ENCODE assay signal across 1 cellular context in the genomic region with DNA sequence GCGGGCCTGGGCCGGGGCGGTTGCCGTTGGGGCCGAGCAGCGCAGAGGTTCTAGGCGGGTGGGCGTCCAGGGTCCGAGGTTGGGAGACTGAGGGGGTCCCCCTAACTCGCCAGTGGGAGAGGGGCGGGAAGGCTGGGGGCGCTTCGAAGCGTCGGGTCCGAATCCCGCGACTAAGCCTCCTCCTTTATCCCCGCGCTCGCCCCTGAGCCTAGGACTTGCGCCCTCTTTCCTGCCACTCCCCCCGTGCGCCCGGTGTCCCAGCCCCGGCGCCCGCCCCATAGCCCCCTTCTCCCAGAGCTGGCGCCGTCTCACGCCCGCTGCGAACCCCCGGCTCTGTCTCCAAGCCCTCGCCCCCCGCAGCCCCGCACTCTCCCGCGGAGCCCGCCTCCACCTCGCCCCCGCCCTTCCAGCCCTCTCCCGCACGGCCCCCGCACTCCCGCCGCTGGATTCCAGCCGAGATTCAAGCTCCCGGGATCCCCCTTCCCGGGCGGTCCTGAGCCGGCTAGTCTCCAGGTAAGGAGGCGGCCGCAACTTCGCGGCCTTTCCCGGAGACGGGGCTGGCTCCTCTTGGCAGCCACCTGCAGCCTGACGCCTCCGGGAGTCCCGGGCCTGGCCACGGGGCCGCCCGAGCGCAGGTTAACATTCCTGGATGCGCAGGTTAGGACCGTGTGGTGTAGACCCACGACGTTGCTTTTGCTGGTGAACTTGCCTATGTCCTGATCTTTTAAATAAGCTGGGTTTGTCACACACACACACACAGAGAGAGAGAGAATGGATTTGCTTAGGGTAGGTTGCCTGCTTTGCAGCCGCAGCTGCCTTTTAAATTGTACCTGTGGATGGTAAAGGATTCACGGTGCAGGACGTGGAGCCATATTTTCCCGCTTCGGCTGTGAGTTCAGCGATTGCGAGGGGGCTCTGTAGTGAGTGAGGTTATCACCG.
TF ChIP-seq lines count a peak whose summit lies in the region.

No MANE protein-coding gene starts in this region.

TF ChIP-seq in K562, 482 proteins besides CTCF, POLR2A, EP300 and RAD21 (continued from another document):
- TF ChIP-seq, protein P1, sequence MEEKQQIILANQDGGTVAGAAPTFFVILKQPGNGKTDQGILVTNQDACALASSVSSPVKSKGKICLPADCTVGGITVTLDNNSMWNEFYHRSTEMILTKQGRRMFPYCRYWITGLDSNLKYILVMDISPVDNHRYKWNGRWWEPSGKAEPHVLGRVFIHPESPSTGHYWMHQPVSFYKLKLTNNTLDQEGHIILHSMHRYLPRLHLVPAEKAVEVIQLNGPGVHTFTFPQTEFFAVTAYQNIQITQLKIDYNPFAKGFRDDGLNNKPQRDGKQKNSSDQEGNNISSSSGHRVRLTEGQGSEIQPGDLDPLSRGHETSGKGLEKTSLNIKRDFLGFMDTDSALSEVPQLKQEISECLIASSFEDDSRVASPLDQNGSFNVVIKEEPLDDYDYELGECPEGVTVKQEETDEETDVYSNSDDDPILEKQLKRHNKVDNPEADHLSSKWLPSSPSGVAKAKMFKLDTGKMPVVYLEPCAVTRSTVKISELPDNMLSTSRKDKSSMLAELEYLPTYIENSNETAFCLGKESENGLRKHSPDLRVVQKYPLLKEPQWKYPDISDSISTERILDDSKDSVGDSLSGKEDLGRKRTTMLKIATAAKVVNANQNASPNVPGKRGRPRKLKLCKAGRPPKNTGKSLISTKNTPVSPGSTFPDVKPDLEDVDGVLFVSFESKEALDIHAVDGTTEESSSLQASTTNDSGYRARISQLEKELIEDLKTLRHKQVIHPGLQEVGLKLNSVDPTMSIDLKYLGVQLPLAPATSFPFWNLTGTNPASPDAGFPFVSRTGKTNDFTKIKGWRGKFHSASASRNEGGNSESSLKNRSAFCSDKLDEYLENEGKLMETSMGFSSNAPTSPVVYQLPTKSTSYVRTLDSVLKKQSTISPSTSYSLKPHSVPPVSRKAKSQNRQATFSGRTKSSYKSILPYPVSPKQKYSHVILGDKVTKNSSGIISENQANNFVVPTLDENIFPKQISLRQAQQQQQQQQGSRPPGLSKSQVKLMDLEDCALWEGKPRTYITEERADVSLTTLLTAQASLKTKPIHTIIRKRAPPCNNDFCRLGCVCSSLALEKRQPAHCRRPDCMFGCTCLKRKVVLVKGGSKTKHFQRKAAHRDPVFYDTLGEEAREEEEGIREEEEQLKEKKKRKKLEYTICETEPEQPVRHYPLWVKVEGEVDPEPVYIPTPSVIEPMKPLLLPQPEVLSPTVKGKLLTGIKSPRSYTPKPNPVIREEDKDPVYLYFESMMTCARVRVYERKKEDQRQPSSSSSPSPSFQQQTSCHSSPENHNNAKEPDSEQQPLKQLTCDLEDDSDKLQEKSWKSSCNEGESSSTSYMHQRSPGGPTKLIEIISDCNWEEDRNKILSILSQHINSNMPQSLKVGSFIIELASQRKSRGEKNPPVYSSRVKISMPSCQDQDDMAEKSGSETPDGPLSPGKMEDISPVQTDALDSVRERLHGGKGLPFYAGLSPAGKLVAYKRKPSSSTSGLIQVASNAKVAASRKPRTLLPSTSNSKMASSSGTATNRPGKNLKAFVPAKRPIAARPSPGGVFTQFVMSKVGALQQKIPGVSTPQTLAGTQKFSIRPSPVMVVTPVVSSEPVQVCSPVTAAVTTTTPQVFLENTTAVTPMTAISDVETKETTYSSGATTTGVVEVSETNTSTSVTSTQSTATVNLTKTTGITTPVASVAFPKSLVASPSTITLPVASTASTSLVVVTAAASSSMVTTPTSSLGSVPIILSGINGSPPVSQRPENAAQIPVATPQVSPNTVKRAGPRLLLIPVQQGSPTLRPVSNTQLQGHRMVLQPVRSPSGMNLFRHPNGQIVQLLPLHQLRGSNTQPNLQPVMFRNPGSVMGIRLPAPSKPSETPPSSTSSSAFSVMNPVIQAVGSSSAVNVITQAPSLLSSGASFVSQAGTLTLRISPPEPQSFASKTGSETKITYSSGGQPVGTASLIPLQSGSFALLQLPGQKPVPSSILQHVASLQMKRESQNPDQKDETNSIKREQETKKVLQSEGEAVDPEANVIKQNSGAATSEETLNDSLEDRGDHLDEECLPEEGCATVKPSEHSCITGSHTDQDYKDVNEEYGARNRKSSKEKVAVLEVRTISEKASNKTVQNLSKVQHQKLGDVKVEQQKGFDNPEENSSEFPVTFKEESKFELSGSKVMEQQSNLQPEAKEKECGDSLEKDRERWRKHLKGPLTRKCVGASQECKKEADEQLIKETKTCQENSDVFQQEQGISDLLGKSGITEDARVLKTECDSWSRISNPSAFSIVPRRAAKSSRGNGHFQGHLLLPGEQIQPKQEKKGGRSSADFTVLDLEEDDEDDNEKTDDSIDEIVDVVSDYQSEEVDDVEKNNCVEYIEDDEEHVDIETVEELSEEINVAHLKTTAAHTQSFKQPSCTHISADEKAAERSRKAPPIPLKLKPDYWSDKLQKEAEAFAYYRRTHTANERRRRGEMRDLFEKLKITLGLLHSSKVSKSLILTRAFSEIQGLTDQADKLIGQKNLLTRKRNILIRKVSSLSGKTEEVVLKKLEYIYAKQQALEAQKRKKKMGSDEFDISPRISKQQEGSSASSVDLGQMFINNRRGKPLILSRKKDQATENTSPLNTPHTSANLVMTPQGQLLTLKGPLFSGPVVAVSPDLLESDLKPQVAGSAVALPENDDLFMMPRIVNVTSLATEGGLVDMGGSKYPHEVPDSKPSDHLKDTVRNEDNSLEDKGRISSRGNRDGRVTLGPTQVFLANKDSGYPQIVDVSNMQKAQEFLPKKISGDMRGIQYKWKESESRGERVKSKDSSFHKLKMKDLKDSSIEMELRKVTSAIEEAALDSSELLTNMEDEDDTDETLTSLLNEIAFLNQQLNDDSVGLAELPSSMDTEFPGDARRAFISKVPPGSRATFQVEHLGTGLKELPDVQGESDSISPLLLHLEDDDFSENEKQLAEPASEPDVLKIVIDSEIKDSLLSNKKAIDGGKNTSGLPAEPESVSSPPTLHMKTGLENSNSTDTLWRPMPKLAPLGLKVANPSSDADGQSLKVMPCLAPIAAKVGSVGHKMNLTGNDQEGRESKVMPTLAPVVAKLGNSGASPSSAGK (IDR thresholded peaks at IDR 0.05), result no peak
- TF ChIP-seq PRMT5 (CRISPR knock-in tag; IDR thresholded peaks at IDR 0.05) (no peak), RFX1 (IDR thresholded peaks at IDR 0.05) (no peak), EGR1 (conservative IDR thresholded peaks at IDR 0.05) (peak; percentile 66), C11orf30 (IDR thresholded peaks at IDR 0.05; ENCODE audit: low read depth) (no peak), NRF1 (conservative IDR thresholded peaks at IDR 0.05 in 1 of 2, IDR thresholded peaks at IDR 0.05 in 1 of 2) (peak; percentile 54 to 61), PHF8 (IDR thresholded peaks at IDR 0.05; ENCODE audit: borderline replicate concordance, low read length) (peak; percentile 44; the same call in 1 of the 2 replicates), HNRNPL (IDR thresholded peaks at IDR 0.05; ENCODE audit: low read depth, low read length) (no peak), ZNF766 (CRISPR knock-in tag; conservative IDR thresholded peaks at IDR 0.05) (no peak), BDP1 (IDR thresholded peaks at IDR 0.05; ENCODE audit: insufficient read depth, insufficient read length) (no peak), MXI1 (IDR thresholded peaks at IDR 0.05; ENCODE audit: low read depth, low read length) (no peak), ZBTB1 (CRISPR knock-in tag; IDR thresholded peaks at IDR 0.05; ENCODE audit: borderline replicate concordance, low read depth) (no peak), LEF1 (IDR thresholded peaks at IDR 0.05) (no peak), KAT7 (CRISPR knock-in tag; IDR thresholded peaks at IDR 0.05; ENCODE audit: borderline replicate concordance) (0 out of 2 replicates have a peak, but pooled peaks have one; percentile 21), BRD4 (IDR thresholded peaks at IDR 0.05) (no peak), PHB2 (IDR thresholded peaks at IDR 0.05; ENCODE audit: low read depth) (no peak), ZBTB7A (IDR thresholded peaks at IDR 0.05; ENCODE audit: borderline replicate concordance, control insufficient read depth, low read depth, low read length) (peak; percentile 4; the same call in 1 of the 2 replicates)
- TF ChIP-seq, protein P2, sequence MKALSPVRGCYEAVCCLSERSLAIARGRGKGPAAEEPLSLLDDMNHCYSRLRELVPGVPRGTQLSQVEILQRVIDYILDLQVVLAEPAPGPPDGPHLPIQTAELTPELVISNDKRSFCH (CRISPR knock-in tag; IDR thresholded peaks at IDR 0.05), result no peak
- TF ChIP-seq, protein P2 (tag; IDR thresholded peaks at IDR 0.05), result no peak
- TF ChIP-seq, protein P3, sequence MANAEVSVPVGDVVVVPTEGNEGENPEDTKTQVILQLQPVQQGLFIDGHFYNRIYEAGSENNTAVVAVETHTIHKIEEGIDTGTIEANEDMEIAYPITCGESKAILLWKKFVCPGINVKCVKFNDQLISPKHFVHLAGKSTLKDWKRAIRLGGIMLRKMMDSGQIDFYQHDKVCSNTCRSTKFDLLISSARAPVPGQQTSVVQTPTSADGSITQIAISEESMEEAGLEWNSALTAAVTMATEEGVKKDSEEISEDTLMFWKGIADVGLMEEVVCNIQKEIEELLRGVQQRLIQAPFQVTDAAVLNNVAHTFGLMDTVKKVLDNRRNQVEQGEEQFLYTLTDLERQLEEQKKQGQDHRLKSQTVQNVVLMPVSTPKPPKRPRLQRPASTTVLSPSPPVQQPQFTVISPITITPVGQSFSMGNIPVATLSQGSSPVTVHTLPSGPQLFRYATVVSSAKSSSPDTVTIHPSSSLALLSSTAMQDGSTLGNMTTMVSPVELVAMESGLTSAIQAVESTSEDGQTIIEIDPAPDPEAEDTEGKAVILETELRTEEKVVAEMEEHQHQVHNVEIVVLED (CRISPR knock-in tag; IDR thresholded peaks at IDR 0.05), result no peak
- TF ChIP-seq, protein P4, sequence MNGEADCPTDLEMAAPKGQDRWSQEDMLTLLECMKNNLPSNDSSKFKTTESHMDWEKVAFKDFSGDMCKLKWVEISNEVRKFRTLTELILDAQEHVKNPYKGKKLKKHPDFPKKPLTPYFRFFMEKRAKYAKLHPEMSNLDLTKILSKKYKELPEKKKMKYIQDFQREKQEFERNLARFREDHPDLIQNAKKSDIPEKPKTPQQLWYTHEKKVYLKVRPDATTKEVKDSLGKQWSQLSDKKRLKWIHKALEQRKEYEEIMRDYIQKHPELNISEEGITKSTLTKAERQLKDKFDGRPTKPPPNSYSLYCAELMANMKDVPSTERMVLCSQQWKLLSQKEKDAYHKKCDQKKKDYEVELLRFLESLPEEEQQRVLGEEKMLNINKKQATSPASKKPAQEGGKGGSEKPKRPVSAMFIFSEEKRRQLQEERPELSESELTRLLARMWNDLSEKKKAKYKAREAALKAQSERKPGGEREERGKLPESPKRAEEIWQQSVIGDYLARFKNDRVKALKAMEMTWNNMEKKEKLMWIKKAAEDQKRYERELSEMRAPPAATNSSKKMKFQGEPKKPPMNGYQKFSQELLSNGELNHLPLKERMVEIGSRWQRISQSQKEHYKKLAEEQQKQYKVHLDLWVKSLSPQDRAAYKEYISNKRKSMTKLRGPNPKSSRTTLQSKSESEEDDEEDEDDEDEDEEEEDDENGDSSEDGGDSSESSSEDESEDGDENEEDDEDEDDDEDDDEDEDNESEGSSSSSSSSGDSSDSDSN (IDR thresholded peaks at IDR 0.05; ENCODE audit: borderline replicate concordance in 1 of 2, low read depth in 2 of 2, low read length in 2 of 2), result 0 out of 4 replicates have a peak, but pooled peaks of 1 of the 2 experiments have one; percentile 29
- TF ChIP-seq, protein P5, sequence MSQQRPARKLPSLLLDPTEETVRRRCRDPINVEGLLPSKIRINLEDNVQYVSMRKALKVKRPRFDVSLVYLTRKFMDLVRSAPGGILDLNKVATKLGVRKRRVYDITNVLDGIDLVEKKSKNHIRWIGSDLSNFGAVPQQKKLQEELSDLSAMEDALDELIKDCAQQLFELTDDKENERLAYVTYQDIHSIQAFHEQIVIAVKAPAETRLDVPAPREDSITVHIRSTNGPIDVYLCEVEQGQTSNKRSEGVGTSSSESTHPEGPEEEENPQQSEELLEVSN (IDR thresholded peaks at IDR 0.05; ENCODE audit: borderline replicate concordance in 1 of 2, extremely low read depth in 1 of 2, insufficient read depth in 1 of 2, insufficient read length in 1 of 2, low read depth in 1 of 2, low read length in 1 of 2, poor library complexity in 1 of 2, severe bottlenecking in 1 of 2), result peak in 1 of 2 experiments; percentile 24
- TF ChIP-seq, protein P6, sequence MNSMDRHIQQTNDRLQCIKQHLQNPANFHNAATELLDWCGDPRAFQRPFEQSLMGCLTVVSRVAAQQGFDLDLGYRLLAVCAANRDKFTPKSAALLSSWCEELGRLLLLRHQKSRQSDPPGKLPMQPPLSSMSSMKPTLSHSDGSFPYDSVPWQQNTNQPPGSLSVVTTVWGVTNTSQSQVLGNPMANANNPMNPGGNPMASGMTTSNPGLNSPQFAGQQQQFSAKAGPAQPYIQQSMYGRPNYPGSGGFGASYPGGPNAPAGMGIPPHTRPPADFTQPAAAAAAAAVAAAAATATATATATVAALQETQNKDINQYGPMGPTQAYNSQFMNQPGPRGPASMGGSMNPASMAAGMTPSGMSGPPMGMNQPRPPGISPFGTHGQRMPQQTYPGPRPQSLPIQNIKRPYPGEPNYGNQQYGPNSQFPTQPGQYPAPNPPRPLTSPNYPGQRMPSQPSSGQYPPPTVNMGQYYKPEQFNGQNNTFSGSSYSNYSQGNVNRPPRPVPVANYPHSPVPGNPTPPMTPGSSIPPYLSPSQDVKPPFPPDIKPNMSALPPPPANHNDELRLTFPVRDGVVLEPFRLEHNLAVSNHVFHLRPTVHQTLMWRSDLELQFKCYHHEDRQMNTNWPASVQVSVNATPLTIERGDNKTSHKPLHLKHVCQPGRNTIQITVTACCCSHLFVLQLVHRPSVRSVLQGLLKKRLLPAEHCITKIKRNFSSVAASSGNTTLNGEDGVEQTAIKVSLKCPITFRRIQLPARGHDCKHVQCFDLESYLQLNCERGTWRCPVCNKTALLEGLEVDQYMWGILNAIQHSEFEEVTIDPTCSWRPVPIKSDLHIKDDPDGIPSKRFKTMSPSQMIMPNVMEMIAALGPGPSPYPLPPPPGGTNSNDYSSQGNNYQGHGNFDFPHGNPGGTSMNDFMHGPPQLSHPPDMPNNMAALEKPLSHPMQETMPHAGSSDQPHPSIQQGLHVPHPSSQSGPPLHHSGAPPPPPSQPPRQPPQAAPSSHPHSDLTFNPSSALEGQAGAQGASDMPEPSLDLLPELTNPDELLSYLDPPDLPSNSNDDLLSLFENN (IDR thresholded peaks at IDR 0.05; ENCODE audit: low read depth in 2 of 2, low read length in 2 of 2), result no peak
- TF ChIP-seq, protein P7, sequence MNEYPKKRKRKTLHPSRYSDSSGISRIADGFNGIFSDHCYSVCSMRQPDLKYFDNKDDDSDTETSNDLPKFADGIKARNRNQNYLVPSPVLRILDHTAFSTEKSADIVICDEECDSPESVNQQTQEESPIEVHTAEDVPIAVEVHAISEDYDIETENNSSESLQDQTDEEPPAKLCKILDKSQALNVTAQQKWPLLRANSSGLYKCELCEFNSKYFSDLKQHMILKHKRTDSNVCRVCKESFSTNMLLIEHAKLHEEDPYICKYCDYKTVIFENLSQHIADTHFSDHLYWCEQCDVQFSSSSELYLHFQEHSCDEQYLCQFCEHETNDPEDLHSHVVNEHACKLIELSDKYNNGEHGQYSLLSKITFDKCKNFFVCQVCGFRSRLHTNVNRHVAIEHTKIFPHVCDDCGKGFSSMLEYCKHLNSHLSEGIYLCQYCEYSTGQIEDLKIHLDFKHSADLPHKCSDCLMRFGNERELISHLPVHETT (CRISPR knock-in tag; conservative IDR thresholded peaks at IDR 0.05 in 1 of 2, IDR thresholded peaks at IDR 0.05 in 1 of 2), result no peak
